ENCODE assay signal across 18 cellular contexts in genomic region chr1:86650065-86650464, GRCh38. TPM values are rescaled to one million over a fixed set of nuclear protein-coding genes. Genes with fewer than 3 reads are reported as not detected.
A peak's percentile ranks its signal among the peaks of the same experiment; 100 is the strongest.
DNase-seq lines count a peak whose midpoint lies in the region; ATAC-seq and TF ChIP-seq lines count a peak whose summit lies in the region.
"Had no signal": no experiment of that assay in that cellular context is flagged by ENCODE, and none has a peak within 500 bp of the region (broad histone marks: within the 10 kb centered on the region; RNA-seq: fewer than 3 reads in every experiment).

No MANE protein-coding gene starts in this region.

- no peak overlapping the region for H3K18ac ChIP-seq in mesendoderm (ENCODE audit: low read length)

- no peak overlapping the region for H3K56ac ChIP-seq in mesendoderm (ENCODE audit: low read length)

- H3K9me3 Mint-ChIP-seq in activated CD8-positive, alpha-beta T cell treated with anti-CD3 and anti-CD28 coated beads, Interleukin-2, amount 10 ng/mL, durations not matched to agents 7 days and 5 days (ENCODE audit: insufficient read depth): no peaks in the 10 kb centered on the region

- no peaks in the 10 kb centered on the region for H3K27me3 ChIP-seq in mesendoderm (ENCODE audit: insufficient read depth, low read length, poor library complexity)
- H3K27me3 ChIP-seq: SJSA1 had no signal

- POLR2A ChIA-PET in activated CD8-positive, alpha-beta T cell treated with anti-CD3 and anti-CD28 coated beads, Interleukin-2, amount 10 ng/mL, durations not matched to agents 7 days and 5 days (lab: Charles Lee): no interaction called here

- H3K79me1 ChIP-seq in mesendoderm (ENCODE audit: low read length): no peaks in the 10 kb centered on the region

- H2BK5ac ChIP-seq in mesendoderm (ENCODE audit: low read length): no peak overlapping the region

- no peak overlapping the region for H2AK5ac ChIP-seq in mesendoderm (ENCODE audit: low read length)

- no peaks in the 10 kb centered on the region for H3K36me3 ChIP-seq in mesendoderm (ENCODE audit: control insufficient read depth, insufficient read depth, low read length)
- H3K36me3 ChIP-seq: SJSA1 had no signal

- no peak overlapping the region for H3K4me3 Mint-ChIP-seq in activated CD8-positive, alpha-beta T cell treated with anti-CD3 and anti-CD28 coated beads, Interleukin-2, amount 10 ng/mL, durations not matched to agents 7 days and 5 days
- H3K4me3 Mint-ChIP-seq: T-helper 17 cell had no signal

- WGBS in mesendoderm (ENCODE audit: extremely low coverage, insufficient coverage, low lambda C conversion rate): no CpG with 5 or more reads among the region's 5 CpGs

- H3K23ac ChIP-seq in mesendoderm (ENCODE audit: low read length): no peak overlapping the region

- H3K27ac ChIP-seq in mesendoderm (ENCODE audit: low read depth, low read length): no peak overlapping the region
- H3K27ac ChIP-seq: 22Rv1, KMS-11, SJSA1 had no signal

- no peak overlapping the region for H3K4ac ChIP-seq in mesendoderm (ENCODE audit: low read depth, low read length)

- no peaks in the 10 kb centered on the region for H3K27me3 Mint-ChIP-seq in activated CD8-positive, alpha-beta T cell treated with anti-CD3 and anti-CD28 coated beads, Interleukin-2, amount 10 ng/mL, durations not matched to agents 7 days and 5 days (ENCODE audit: low read depth)
- H3K27me3 Mint-ChIP-seq: T-helper 17 cell had no signal

- no peak overlapping the region for H4K5ac ChIP-seq in mesendoderm (ENCODE audit: low read length)

- no peak overlapping the region for H2BK120ac ChIP-seq in mesendoderm (ENCODE audit: low read depth, low read length)

- no peak overlapping the region for H3K27ac Mint-ChIP-seq in activated CD8-positive, alpha-beta T cell treated with anti-CD3 and anti-CD28 coated beads, Interleukin-2, amount 10 ng/mL, durations not matched to agents 7 days and 5 days
- H3K27ac Mint-ChIP-seq: T-helper 17 cell had no signal

- H3K4me1 Mint-ChIP-seq in activated CD8-positive, alpha-beta T cell treated with anti-CD3 and anti-CD28 coated beads, Interleukin-2, amount 10 ng/mL, durations not matched to agents 7 days and 5 days (ENCODE audit: low read depth): no peaks in the 10 kb centered on the region
- H3K4me1 Mint-ChIP-seq: T-helper 17 cell had no signal

- no peaks in the 10 kb centered on the region for H3K79me2 ChIP-seq in mesendoderm (ENCODE audit: control insufficient read depth, insufficient read depth, low read length)

- H4K8ac ChIP-seq in mesendoderm (ENCODE audit: low read depth, low read length): no peak overlapping the region

- H3K9ac ChIP-seq in mesendoderm (ENCODE audit: low read length): no peak overlapping the region
- H3K9ac ChIP-seq: KMS-11 had no signal

- DNase-seq in DMS53 (lab: John Stamatoyannopoulos, UW): peak; percentile 8
- DNase-seq in DMS53 treated with DMSO at 0.1 percent for 48 hours (lab: John Stamatoyannopoulos, UW; ENCODE audit: unreplicated experiment): no peak
- peak; percentile 12 for DNase-seq in NCI-H69 (lab: John Stamatoyannopoulos, UW)
- no peak for DNase-seq in epithelial cell of proximal tubule (ENCODE audit: low read depth)
- peak; percentile 27 for DNase-seq in mesendoderm
- no peak for DNase-seq in stimulated activated CD4-positive, alpha-beta T cell treated with anti-CD3 and anti-CD28 coated beads, Interleukin-4, amount 100 ng/mL, for 1 hour
- no peak for DNase-seq in activated CD8-positive, alpha-beta T cell treated with anti-CD3 and anti-CD28 coated beads, Interleukin-2, amount 10 ng/mL, durations not matched to agents 7 days and 5 days
- DNase-seq in SKM-1 treated with dmso at 0.1 percent for 144 hours (lab: John Stamatoyannopoulos, UW; ENCODE audit: unreplicated experiment): no peak
- DNase-seq: GDM1, NCI-H1092, NCI-H146, NCI-H2029 treated with DMSO at 0.1 percent for 48 hours, NCI-H446 treated with DMSO at 0.1 percent for 48 hours, T-helper 17 cell had no signal

- H3K4me3 ChIP-seq in epithelial cell of proximal tubule (ENCODE audit: low read depth, low read length) (no peak overlapping the region), mesendoderm (ENCODE audit: low read length) (no peak overlapping the region)
- H3K4me3 ChIP-seq: SJSA1 had no signal

- no peaks in the 10 kb centered on the region for H3K4me1 ChIP-seq in mesendoderm (ENCODE audit: control insufficient read depth, low read depth, low read length)

- CTCF ChIA-PET in activated CD8-positive, alpha-beta T cell treated with anti-CD3 and anti-CD28 coated beads, Interleukin-2, amount 10 ng/mL, durations not matched to agents 7 days and 5 days (lab: Charles Lee): no interaction called here

- no peaks in the 10 kb centered on the region for H3K36me3 Mint-ChIP-seq in activated CD8-positive, alpha-beta T cell treated with anti-CD3 and anti-CD28 coated beads, Interleukin-2, amount 10 ng/mL, durations not matched to agents 7 days and 5 days (ENCODE audit: low read depth)

- peak; percentile 3 for TF ChIP-seq CTCF in epithelial cell of proximal tubule (conservative IDR thresholded peaks at IDR 0.05; ENCODE audit: low read depth, low read length)

- H3K4me2 ChIP-seq in mesendoderm (ENCODE audit: low read length): no peak overlapping the region
- H3K4me2 ChIP-seq: KMS-11 had no signal

- ATAC-seq in activated CD8-positive, alpha-beta T cell treated with anti-CD3 and anti-CD28 coated beads, Interleukin-2, amount 10 ng/mL, durations not matched to agents 7 days and 5 days: no peak
- ATAC-seq: Panc1, T-helper 17 cell had no signal

- H2BK15ac ChIP-seq in mesendoderm (replicated peaks; ENCODE audit: low read depth): no peak overlapping the region

RNA-seq across cellular contexts. Expression of gene SH3GLB1, which starts 54.3 kb away (rescaled TPM):
- 19.7 and 26.4 TPM in 2 replicates for total RNA-seq in epithelial cell of proximal tubule
- polyA plus RNA-seq in mesendoderm (2013, experiment 1 of 2): 27.8 TPM
- 28.2 TPM for polyA plus RNA-seq in mesendoderm (2013, experiment 2 of 2)
- 10 to 100 TPM; 66.9 to 69.2 TPM for total RNA-seq in activated CD8-positive, alpha-beta T cell treated with anti-CD3 and anti-CD28 coated beads, Interleukin-2, amount 10 ng/mL, durations not matched to agents 7 days and 5 days

Comparison
In these comparisons a context has a peak if more than half of its experiments do, and no peak if none do; other contexts are left out.
1. DNase-seq: peak in DMS53 (single experiment), NCI-H69 (single experiment) and mesendoderm (single experiment); none in DMS53 treated with DMSO at 0.1 percent for 48 hours (single experiment), epithelial cell of proximal tubule (single experiment), stimulated activated CD4-positive, alpha-beta T cell treated with anti-CD3 and anti-CD28 coated beads, Interleukin-4, amount 100 ng/mL, for 1 hour (single experiment), activated CD8-positive, alpha-beta T cell treated with anti-CD3 and anti-CD28 coated beads, Interleukin-2, amount 10 ng/mL, durations not matched to agents 7 days and 5 days (single experiment) and SKM-1 treated with dmso at 0.1 percent for 144 hours (single experiment).